2 cellular contexts compared by ENCODE assay signal in genomic region chr11:61673946-61674467, GRCh38. TPM values are rescaled to one million over a fixed set of nuclear protein-coding genes. Genes with fewer than 3 reads are reported as not detected.
"Had no signal": no experiment of that assay in that cellular context is flagged by ENCODE, and none has a peak within 500 bp of the region (broad histone marks: within the 10 kb centered on the region; RNA-seq: fewer than 3 reads in every experiment).

No MANE protein-coding gene starts in this region.

RNA-seq across cellular contexts. Expression of gene DAGLA, which starts 6.2 kb away (rescaled TPM):
- total RNA-seq: activated B cell treated with CpG ODN at 0.5 μM for 24 hours; activated CD8-positive, alpha-beta memory T cell treated with anti-CD3 and anti-CD28 coated beads, Interleukin-2, amount 10 ng/mL, durations not matched to agents 7 days and 5 days had no signal
